ENCODE assay signal across 8 cellular contexts in genomic region chr1:112369389-112370285, GRCh38. TPM values are rescaled to one million over a fixed set of nuclear protein-coding genes. Genes with fewer than 3 reads are reported as not detected.
DNase-seq lines count a peak whose midpoint lies in the region; ATAC-seq, FAIRE-seq and TF ChIP-seq lines count a peak whose summit lies in the region.

No MANE protein-coding gene starts in this region.

- WGBS in sigmoid colon, 2 donors, result 19 to 25% methylated on average over 16 of the region's 16 CpGs

- H3K9me3 ChIP-seq in right atrium auricular region, result no peaks in the 10 kb centered on the region
- no peaks in the 10 kb centered on the region for H3K9me3 ChIP-seq in sigmoid colon

- H3K36me3 ChIP-seq in right atrium auricular region (no peaks in the 10 kb centered on the region), sigmoid colon (no peaks in the 10 kb centered on the region)

- peak; percentile 55 for DNase-seq in GM12892 (ENCODE audit: insufficient read length)
- peak; percentile 84 for DNase-seq in NCI-H1436 (lab: John Stamatoyannopoulos, UW)
- DNase-seq in T-helper 2 cell, result peak; percentile 43 to 78 (median 71)
- DNase-seq in amniotic epithelial cell (ENCODE audit: low read depth), result peak; percentile 75
- DNase-seq in right atrium auricular region (ENCODE audit: low spot score), result peak; percentile 87
- peak; percentile 92 for DNase-seq in sigmoid colon
- no peak for DNase-seq in cortex of kidney (lab: John Stamatoyannopoulos, UW)

- peaks cover 0 to 2% of the 10 kb centered on the region in 2 donors for H3K4me1 ChIP-seq in right atrium auricular region
- H3K4me1 ChIP-seq in sigmoid colon, result peaks cover 0 to 9% (median 0%) of the 10 kb centered on the region in 4 donors

- TF ChIP-seq POLR2A in GM12892 (IDR thresholded peaks at IDR 0.05; ENCODE audit: low read depth, low read length) (no peak), sigmoid colon (IDR thresholded peaks at IDR 0.05) (no peak)

- no peak overlapping the region for H3K27ac ChIP-seq in right atrium auricular region
- no peak overlapping the region for H3K27ac ChIP-seq in sigmoid colon

- ATAC-seq in HG02759 (IDR thresholded peaks at IDR 0.05; ENCODE audit: unreplicated experiment), result peak; percentile 98

- FAIRE-seq in GM12892 (lab: Jason Lieb, UNC), result peak; percentile 74

- no peaks in the 10 kb centered on the region for H3K27me3 ChIP-seq in right atrium auricular region
- no peaks in the 10 kb centered on the region for H3K27me3 ChIP-seq in sigmoid colon

- intact Hi-C loops in sigmoid colon (cut with DNase I), result loop anchor here (2.0 kb wide), 1 partner anchor 579 kb away; no protein-coding TSS in a partner anchor

- peak; percentile 88 to 98 for TF ChIP-seq CTCF in right atrium auricular region (IDR thresholded peaks at IDR 0.05)
- peak; percentile 84 to 96 (median 94) for TF ChIP-seq CTCF in sigmoid colon (IDR thresholded peaks at IDR 0.05)

- no peak overlapping the region for H3K4me3 ChIP-seq in right atrium auricular region
- no peak overlapping the region for H3K4me3 ChIP-seq in sigmoid colon

- no peak for TF ChIP-seq EP300 in sigmoid colon (IDR thresholded peaks at IDR 0.05)

RNA-seq across cellular contexts. Expression of gene CTTNBP2NL, which starts 26.4 kb away (rescaled TPM):
- 5.8 TPM for polyA plus RNA-seq in GM12892 (2012; ENCODE audit: missing spikeins)
- 10 to 100 TPM; 10.2 to 13.4 TPM for total RNA-seq in right atrium auricular region
- 10 to 100 TPM; 15.1 to 25.5 (median 17.0) TPM for total RNA-seq in sigmoid colon
- 10 to 100 TPM; 11.4 to 17.3 (median 13.4) TPM for polyA plus RNA-seq in sigmoid colon
